ENCODE assay signal across 15 cellular contexts in the genomic region with DNA sequence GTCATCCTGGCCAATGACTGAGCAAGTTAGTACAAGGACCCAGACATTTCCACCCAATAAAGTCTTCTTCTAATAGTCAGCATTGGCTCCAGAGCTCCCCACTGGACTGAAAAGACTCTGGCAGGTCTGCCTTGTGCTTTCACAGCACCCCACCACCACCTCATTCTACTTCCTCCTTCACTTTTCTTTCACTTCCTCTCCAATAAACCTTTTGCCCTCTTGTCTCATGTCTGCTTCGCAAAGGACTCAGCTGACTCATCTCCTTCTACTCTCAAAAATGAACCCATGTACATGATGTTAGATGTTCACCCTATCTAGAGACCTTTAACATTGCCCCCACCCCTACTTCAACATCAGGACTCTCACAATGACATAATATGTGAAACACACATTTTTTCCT.
DNase-seq lines count a peak whose midpoint lies in the region; ATAC-seq, FAIRE-seq and TF ChIP-seq lines count a peak whose summit lies in the region.
"Had no signal": no experiment of that assay in that cellular context is flagged by ENCODE, and none has a peak within 500 bp of the region (broad histone marks: within the 10 kb centered on the region; RNA-seq: fewer than 3 reads in every experiment).

No MANE protein-coding gene starts in this region.

- CTCF ChIA-PET in GM12878 (lab: Yijun Ruan, JAX): no interaction called here

- H3K9me3 ChIP-seq in GM12878 (replicated peaks; ENCODE audit: control insufficient read depth, insufficient read depth, low read length): no peaks in the 10 kb centered on the region
- no peaks in the 10 kb centered on the region for H3K9me3 ChIP-seq in osteoblast (ENCODE audit: low read depth, low read length)
- no peaks in the 10 kb centered on the region for H3K9me3 ChIP-seq in upper lobe of left lung
- H3K9me3 ChIP-seq: BLaER1, breast epithelium, esophagus muscularis mucosa, MG63, Peyer's patch had no signal

- POLR2A ChIA-PET in GM12878 (lab: Charles Lee): no interaction called here

- TF ChIP-seq EP300 in GM12878 (IDR thresholded peaks at IDR 0.05; ENCODE audit: borderline replicate concordance in 1 of 2, control insufficient read depth in 1 of 2, low read depth in 2 of 2, low read length in 2 of 2): no peak
- no peak for TF ChIP-seq EP300 in upper lobe of left lung (IDR thresholded peaks at IDR 0.05)

- SMC1A ChIA-PET in GM12878 (lab: Charles Lee; ENCODE audit: uncharacterized antibody, unreplicated experiment): no interaction called here

- TF ChIP-seq POLR2A in GM12878 (IDR thresholded peaks at IDR 0.05; ENCODE audit: low read depth, low read length) (no peak), upper lobe of left lung (IDR thresholded peaks at IDR 0.05) (no peak)

- in situ Hi-C loops in GM12878 (cut with MboI): no loop called here

- H3K27me3 ChIP-seq in GM12878 (replicated peaks in 1 of 2; ENCODE audit: control insufficient read depth in 2 of 2, insufficient read depth in 2 of 2, low read length in 1 of 2) (no peaks in the 10 kb centered on the region), osteoblast (ENCODE audit: insufficient read depth, low read length) (no peaks in the 10 kb centered on the region), upper lobe of left lung (no peaks in the 10 kb centered on the region)
- H3K27me3 ChIP-seq: BLaER1, breast epithelium, esophagus muscularis mucosa, MG63, Peyer's patch had no signal

- H3K9me3 Mint-ChIP-seq in type B pancreatic cell: no peaks in the 10 kb centered on the region

- no peaks in the 10 kb centered on the region for H3K4me1 Mint-ChIP-seq in type B pancreatic cell (ENCODE audit: unreplicated experiment)
- H3K4me1 Mint-ChIP-seq: immature natural killer cell had no signal

- H3K4me3 Mint-ChIP-seq in type B pancreatic cell: no peak overlapping the region
- H3K4me3 Mint-ChIP-seq: immature natural killer cell had no signal

- TF ChIP-seq RAD21 in GM12878 (IDR thresholded peaks at IDR 0.05; ENCODE audit: insufficient read depth, low read depth, low read length): no peak

- no peaks in the 10 kb centered on the region for H3K4me1 ChIP-seq in GM12878 (ENCODE audit: control insufficient read depth, insufficient read depth, low read length)
- H3K4me1 ChIP-seq in osteoblast (ENCODE audit: insufficient read depth, low read length): no peaks in the 10 kb centered on the region
- H3K4me1 ChIP-seq in upper lobe of left lung: no peaks in the 10 kb centered on the region
- H3K4me1 ChIP-seq: BLaER1, breast epithelium, Peyer's patch had no signal

- no peaks in the 10 kb centered on the region for H3K79me2 ChIP-seq in GM12878 (ENCODE audit: control insufficient read depth, insufficient read depth, low read length)
- no peaks in the 10 kb centered on the region for H3K79me2 ChIP-seq in osteoblast (ENCODE audit: insufficient read depth, low read length)

- TF ChIP-seq CTCF in GM12878 (IDR thresholded peaks at IDR 0.05 in 2 of 3, conservative IDR thresholded peaks at IDR 0.05 in 1 of 3; ENCODE audit: control insufficient read depth in 2 of 3, extremely low read depth in 1 of 3, insufficient read depth in 1 of 3, low read depth in 3 of 3, low read length in 3 of 3) (no peak), type B pancreatic cell (conservative IDR thresholded peaks at IDR 0.05) (no peak), osteoblast (IDR thresholded peaks at IDR 0.05; ENCODE audit: extremely low read depth, low read depth, low read length) (no peak), upper lobe of left lung (IDR thresholded peaks at IDR 0.05) (no peak)

- no peak for FAIRE-seq in GM12878 (lab: Jason Lieb, UNC)

- BruUV-seq in GM12878 (replicated peaks; lab: Mats Ljungman, UMichigan): no TSS peak

- H3K9ac ChIP-seq in GM12878 (ENCODE audit: control insufficient read depth, insufficient read depth, low read length): no peak overlapping the region
- H3K9ac ChIP-seq: BLaER1 had no signal

- H3K27ac ChIP-seq in GM12878 (ENCODE audit: control insufficient read depth, insufficient read depth) (no peak overlapping the region), osteoblast (ENCODE audit: low read depth, low read length) (no peak overlapping the region), upper lobe of left lung (no peak overlapping the region)
- H3K27ac ChIP-seq: BLaER1, breast epithelium, esophagus muscularis mucosa, Peyer's patch had no signal

- H4K20me1 ChIP-seq in GM12878 (ENCODE audit: control insufficient read depth, insufficient read depth) (no peaks in the 10 kb centered on the region), osteoblast (ENCODE audit: insufficient read depth, low read length) (no peaks in the 10 kb centered on the region)
- H4K20me1 ChIP-seq: BLaER1 had no signal

- intact Hi-C loops in GM12878 (cut with micrococcal nuclease; ENCODE audit: unreplicated experiment): no loop called here

- H3K4me3 ChIP-seq in GM12878: no peak overlapping the region
- H3K4me3 ChIP-seq in osteoblast (ENCODE audit: insufficient read depth, low read length): no peak overlapping the region
- H3K4me3 ChIP-seq in upper lobe of left lung: no peak overlapping the region
- H3K4me3 ChIP-seq: BLaER1, breast epithelium, esophagus muscularis mucosa, MG63, Peyer's patch had no signal

- ATAC-seq in GM18508 (IDR thresholded peaks at IDR 0.05; ENCODE audit: insufficient read depth, unreplicated experiment) (peak; percentile 89), GM21576 (IDR thresholded peaks at IDR 0.05; ENCODE audit: unreplicated experiment) (peak; percentile 80), HG03460 (IDR thresholded peaks at IDR 0.05; ENCODE audit: unreplicated experiment) (peak; percentile 80), GM12878 (peak; percentile 64), upper lobe of left lung (ENCODE audit: low FRiP score in 2 of 2) (no peak)

- H3K36me3 Mint-ChIP-seq in type B pancreatic cell: no peaks in the 10 kb centered on the region
- H3K36me3 Mint-ChIP-seq: immature natural killer cell had no signal

- DNase-seq in GM12878 (ENCODE audit: low read depth, low spot score): peak; percentile 5
- DNase-seq in type B pancreatic cell (ENCODE audit: extremely low spot score, unreplicated experiment): no peak
- no peak for DNase-seq in osteoblast (ENCODE audit: insufficient read length, low spot score, missing footprints)
- DNase-seq in upper lobe of left lung: no peak
- no peak for DNase-seq in SW 1271 (lab: John Stamatoyannopoulos, UW)
- DNase-seq: immature natural killer cell; MG63; Peyer's patch; stimulated activated CD4-positive, alpha-beta T cell treated with anti-CD3 and anti-CD28 coated beads, Interleukin-2, amount 100 ng/mL, for 24 hours had no signal

- H3K27ac Mint-ChIP-seq in type B pancreatic cell: no peak overlapping the region
- H3K27ac Mint-ChIP-seq: immature natural killer cell had no signal

- WGBS in GM12878 (ENCODE audit: insufficient coverage, insufficient replicate concordance, low lambda C conversion rate, missing lambda C conversion rate): 0% methylated on average over 1 of the region's 1 CpG
- 67 to 82% methylated on average over 1 of the region's 1 CpG for WGBS in upper lobe of left lung, 2 donors

- H3K4me2 ChIP-seq in GM12878 (ENCODE audit: control insufficient read depth, insufficient read depth): no peak overlapping the region
- H3K4me2 ChIP-seq in osteoblast (ENCODE audit: insufficient read depth, low read length): no peak overlapping the region
- H3K4me2 ChIP-seq: BLaER1 had no signal

- no peak overlapping the region for H2AFZ ChIP-seq in GM12878 (ENCODE audit: control insufficient read depth, low read depth, low read length)
- no peak overlapping the region for H2AFZ ChIP-seq in osteoblast (ENCODE audit: low read length)

- no peaks in the 10 kb centered on the region for H3K36me3 ChIP-seq in GM12878 (ENCODE audit: control insufficient read depth in 2 of 2, insufficient read depth in 2 of 2, low read length in 1 of 2)
- H3K36me3 ChIP-seq in osteoblast (ENCODE audit: insufficient read depth, low read length): no peaks in the 10 kb centered on the region
- no peaks in the 10 kb centered on the region for H3K36me3 ChIP-seq in upper lobe of left lung
- H3K36me3 ChIP-seq: BLaER1, breast epithelium, esophagus muscularis mucosa, MG63, Peyer's patch had no signal

- RAD21 ChIA-PET in GM12878 (lab: Charles Lee; ENCODE audit: unreplicated experiment): no interaction called here

- peaks cover 28% of the 10 kb centered on the region for H3K27me3 Mint-ChIP-seq in type B pancreatic cell

TF ChIP-seq in GM12878, 131 proteins besides CTCF, POLR2A, EP300 and RAD21:
- TF ChIP-seq SMC3 (IDR thresholded peaks at IDR 0.05; ENCODE audit: borderline replicate concordance, low read length) (no peak), POLR2AphosphoS5 (IDR thresholded peaks at IDR 0.05; ENCODE audit: low read length) (no peak), NR2F1 (conservative IDR thresholded peaks at IDR 0.05) (0 out of 2 replicates have a peak, but pooled peaks have one; percentile 47), SPI1 (IDR thresholded peaks at IDR 0.05; ENCODE audit: borderline replicate concordance, insufficient read depth, low read depth, low read length) (peak; percentile 80), ETV6 (conservative IDR thresholded peaks at IDR 0.05 in 1 of 2, IDR thresholded peaks at IDR 0.05 in 1 of 2; ENCODE audit: borderline replicate concordance in 1 of 2, low read depth in 1 of 2) (peak in 1 of 2 experiments; percentile 65; a peak in 1 of 4 replicates), NRF1 (conservative IDR thresholded peaks at IDR 0.05; ENCODE audit: low read depth, low read length) (no peak)

Comparison
In these comparisons a context has a peak if more than half of its experiments do, and no peak if none do; other contexts are left out.
1. ATAC-seq: peak in GM18508 (single experiment), GM21576 (single experiment), HG03460 (single experiment) and GM12878 (single experiment); none in upper lobe of left lung (0 of 2).